Comparison of ENCODE assay signal across 27 cellular contexts in genomic region chr3:90040554-90040953, GRCh38.
"Had no signal": no experiment of that assay in that cellular context is flagged by ENCODE, and none has a peak within 500 bp of the region (broad histone marks: within the 10 kb centered on the region; RNA-seq: fewer than 3 reads in every experiment).

No MANE protein-coding gene starts in this region.

- H3K4me1 ChIP-seq: colonic mucosa, gastroesophageal sphincter, heart left ventricle, left lung, neural progenitor cell, psoas muscle, sigmoid colon, spleen, tibial nerve, upper lobe of right lung, uterus had no signal

- DNase-seq: colonic mucosa; effector CD8-positive, alpha-beta T cell; endodermal cell; foreskin fibroblast; heart left ventricle; left cardiac atrium; left lung; mesenchymal stem cell; mucosa of descending colon; naive thymus-derived CD4-positive, alpha-beta T cell; posterior cingulate gyrus; psoas muscle; right cardiac atrium; sigmoid colon; spleen; stimulated activated CD4-positive, alpha-beta T cell treated with anti-CD3 and anti-CD28 coated beads, Interleukin-4, amount 100 ng/mL, for 4 hours; stimulated activated naive CD8-positive, alpha-beta T cell treated with anti-CD3 and anti-CD28 coated beads, Interleukin-15, Interleukin-2, amounts not matched to agents 100 U/mL and 50 U/mL, for 24 hours; upper lobe of right lung; uterus had no signal

- H3K36me3 ChIP-seq: colonic mucosa, gastroesophageal sphincter, heart left ventricle, left lung, neural progenitor cell, sigmoid colon, spleen, thoracic aorta, tibial nerve, upper lobe of right lung, uterus had no signal

- H3K9ac ChIP-seq: neural progenitor cell had no signal

- H3K4me3 ChIP-seq: colonic mucosa, gastroesophageal sphincter, heart left ventricle, hepatocyte, left lung, mucosa of descending colon, neural progenitor cell, psoas muscle, sigmoid colon, spleen, thoracic aorta, tibial nerve, upper lobe of right lung, uterus had no signal

- H3K27ac ChIP-seq: colonic mucosa, epithelial cell of prostate, gastroesophageal sphincter, heart left ventricle, hepatocyte, left lung, neural progenitor cell, psoas muscle, sigmoid colon, spleen, thoracic aorta, tibial nerve, upper lobe of right lung, uterus had no signal

- H3K4me2 ChIP-seq: hepatocyte, neural progenitor cell had no signal

- H3K27me3 ChIP-seq: colonic mucosa, gastroesophageal sphincter, heart left ventricle, hepatocyte, left lung, neural progenitor cell, sigmoid colon, spleen, tibial nerve, upper lobe of right lung, uterus had no signal

- ATAC-seq: esophagus mucosa; gastroesophageal sphincter; heart left ventricle; left cardiac atrium; left lung; mucosa of descending colon; naive thymus-derived CD4-positive, alpha-beta T cell; psoas muscle; right cardiac atrium; stimulated activated memory B cell treated with anti-CD40 and anti-IgM and Interleukin-4, amounts not matched to agents 10 μg/mL and 1 μg/mL and 100 μg/mL, for 72 hours; stimulated activated naive CD8-positive, alpha-beta T cell treated with anti-CD3 and anti-CD28 coated beads, Interleukin-15, Interleukin-2, amounts not matched to agents 100 U/mL and 50 U/mL, for 24 hours; upper lobe of right lung had no signal

- H2AFZ ChIP-seq: hepatocyte, neural progenitor cell had no signal

- H3K79me2 ChIP-seq: hepatocyte had no signal

- H3K9me3 ChIP-seq: colonic mucosa, gastroesophageal sphincter, heart left ventricle, left lung, mucosa of descending colon, psoas muscle, sigmoid colon, spleen, thoracic aorta, tibial nerve, upper lobe of right lung, uterus had no signal
